ENCODE assay signal across 10 cellular contexts in the genomic region with DNA sequence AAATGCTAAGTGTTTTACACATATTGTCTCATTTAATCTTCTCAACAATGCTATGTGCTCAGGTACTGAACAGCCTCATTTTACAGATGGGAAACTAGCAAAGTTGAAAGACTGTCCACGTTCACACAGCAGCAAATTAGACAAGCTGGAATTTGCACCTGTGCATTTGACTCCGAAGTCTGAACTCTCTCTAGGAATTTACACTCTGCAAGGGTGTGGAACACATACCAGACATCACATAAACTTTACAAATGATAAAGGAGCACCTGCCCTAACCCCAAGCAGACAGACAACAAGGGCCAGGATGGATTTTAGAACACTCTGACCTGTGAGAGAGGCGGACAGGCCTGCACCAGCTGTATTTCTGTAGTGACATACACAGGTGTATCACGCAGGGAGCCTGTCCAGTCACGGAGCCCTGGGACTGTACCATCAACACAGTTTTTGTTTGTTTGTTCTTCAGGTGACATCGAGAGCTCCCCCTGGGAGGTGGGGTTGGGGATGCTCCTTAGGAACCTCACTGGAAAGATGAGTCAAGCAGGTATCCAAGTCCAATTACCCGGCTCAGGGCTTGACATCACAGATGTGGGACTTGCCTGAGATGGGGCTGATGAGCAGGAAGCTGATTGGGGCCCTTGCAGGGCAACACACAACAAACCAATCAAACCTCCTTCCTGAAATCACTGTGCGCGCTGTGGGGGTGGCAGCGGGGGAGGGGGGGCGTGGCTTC. TPM values are rescaled to one million over a fixed set of nuclear protein-coding genes. Genes with fewer than 3 reads are reported as not detected.
A peak's percentile ranks its signal among the peaks of the same experiment; 100 is the strongest.
DNase-seq lines count a peak whose midpoint lies in the region; ATAC-seq and TF ChIP-seq lines count a peak whose summit lies in the region.
"Had no signal": no experiment of that assay in that cellular context is flagged by ENCODE, and none has a peak within 500 bp of the region (broad histone marks: within the 10 kb centered on the region; RNA-seq: fewer than 3 reads in every experiment).

No MANE protein-coding gene starts in this region.

- H3K4me1 ChIP-seq in CD8-positive, alpha-beta T cell (ENCODE audit: insufficient read depth, low read length): peaks cover 25% of the 10 kb centered on the region
- H3K4me1 ChIP-seq in Peyer's patch: no peaks in the 10 kb centered on the region
- peaks cover 11% of the 10 kb centered on the region for H3K4me1 ChIP-seq in effector memory CD4-positive, alpha-beta T cell (ENCODE audit: control insufficient read depth, insufficient read depth, low read length, poor library complexity, severe bottlenecking)
- no peaks in the 10 kb centered on the region for H3K4me1 ChIP-seq in left ventricle myocardium inferior
- no peaks in the 10 kb centered on the region for H3K4me1 ChIP-seq in gastroesophageal sphincter

- CTCF ChIA-PET in CD8-positive, alpha-beta T cell (lab: Charles Lee): interaction anchor here (1.4 to 1.8 kb wide), 3 partner anchors 54 to 92 kb away, joined by 4 to 6 read pairs (median 5); no protein-coding TSS in a partner anchor

- H3K27me3 Mint-ChIP-seq in CD8-positive, alpha-beta T cell (ENCODE audit: low read depth): no peaks in the 10 kb centered on the region

- H3K4me3 Mint-ChIP-seq in CD8-positive, alpha-beta T cell: peak overlapping the region; percentile 35

- H3K27ac ChIP-seq in CD8-positive, alpha-beta T cell (ENCODE audit: low read depth, low read length): no peak overlapping the region
- H3K27ac ChIP-seq in Peyer's patch: peak overlapping the region in 1 of 4 donors; percentile 28
- H3K27ac ChIP-seq in effector memory CD4-positive, alpha-beta T cell (ENCODE audit: insufficient read depth, low read length, poor library complexity, severe bottlenecking): no peak overlapping the region
- no peak overlapping the region for H3K27ac ChIP-seq in left ventricle myocardium inferior (replicated peaks)
- no peak overlapping the region for H3K27ac ChIP-seq in gastroesophageal sphincter
- H3K27ac ChIP-seq: neutrophil had no signal

- POLR2A ChIA-PET in CD8-positive, alpha-beta T cell (lab: Charles Lee): interaction anchor here (1.6 kb wide), 2 partner anchors 9 to 29 kb away, joined by 3 to 4 read pairs; no protein-coding TSS in a partner anchor

- H3K27me3 ChIP-seq in CD8-positive, alpha-beta T cell (ENCODE audit: insufficient read depth, low read length): no peaks in the 10 kb centered on the region
- no peaks in the 10 kb centered on the region for H3K27me3 ChIP-seq in Peyer's patch
- no peaks in the 10 kb centered on the region for H3K27me3 ChIP-seq in effector memory CD4-positive, alpha-beta T cell (replicated peaks; ENCODE audit: control insufficient read depth, insufficient read depth, low read length, poor library complexity, severe bottlenecking)
- H3K27me3 ChIP-seq in left ventricle myocardium inferior (ENCODE audit: low read depth): peaks cover 55% of the 10 kb centered on the region
- peaks cover 6% of the 10 kb centered on the region for H3K27me3 ChIP-seq in gastroesophageal sphincter
- H3K27me3 ChIP-seq: neutrophil had no signal

- 73 to 93% methylated on average over 3 to 6 of the region's 11 CpGs for WGBS in gastroesophageal sphincter (ENCODE audit: low coverage in 1 of 2), 2 donors

- no peak for TF ChIP-seq CTCF in CD8-positive, alpha-beta T cell (IDR thresholded peaks at IDR 0.05)
- TF ChIP-seq CTCF in Peyer's patch (IDR thresholded peaks at IDR 0.05) (no peak), left ventricle myocardium inferior (IDR thresholded peaks at IDR 0.05; ENCODE audit: borderline replicate concordance) (no peak), gastroesophageal sphincter (IDR thresholded peaks at IDR 0.05) (no peak)

- peak overlapping the region; percentile 30 for H3K27ac Mint-ChIP-seq in CD8-positive, alpha-beta T cell

- no peak for TF ChIP-seq EP300 in gastroesophageal sphincter (IDR thresholded peaks at IDR 0.05)

- no peaks in the 10 kb centered on the region for H3K9me3 Mint-ChIP-seq in CD8-positive, alpha-beta T cell

- TF ChIP-seq POLR2A in Peyer's patch (IDR thresholded peaks at IDR 0.05): no peak
- no peak for TF ChIP-seq POLR2A in gastroesophageal sphincter (IDR thresholded peaks at IDR 0.05)

- peak in 6 of 7 experiments; percentile 26 to 65 (median 38) for DNase-seq in CD8-positive, alpha-beta T cell
- peak in 2 of 3 donors; percentile 45 to 77 for DNase-seq in Peyer's patch
- DNase-seq in effector memory CD4-positive, alpha-beta T cell: peak in 2 of 3 donors; percentile 36 to 46
- no peak for DNase-seq in left ventricle myocardium inferior
- no peak for DNase-seq in head of caudate nucleus
- DNase-seq in NCI-H2227 treated with DMSO at 0.1 percent for 48 hours (lab: John Stamatoyannopoulos, UW): no peak
- DNase-seq: NCI-H524 had no signal

- ATAC-seq in CD8-positive, alpha-beta T cell: peak; percentile 94
- peak; percentile 60 for ATAC-seq in GM21717 (IDR thresholded peaks at IDR 0.05; ENCODE audit: unreplicated experiment)
- ATAC-seq in gastroesophageal sphincter: no peak

- H3K9me3 ChIP-seq in CD8-positive, alpha-beta T cell (ENCODE audit: low read length): no peaks in the 10 kb centered on the region
- H3K9me3 ChIP-seq in Peyer's patch (no peaks in the 10 kb centered on the region), left ventricle myocardium inferior (replicated peaks) (no peaks in the 10 kb centered on the region), gastroesophageal sphincter (no peaks in the 10 kb centered on the region)
- H3K9me3 ChIP-seq in effector memory CD4-positive, alpha-beta T cell (ENCODE audit: control insufficient read depth, low read length): no peaks in the 10 kb centered on the region
- H3K9me3 ChIP-seq: neutrophil had no signal

- H3K4me1 Mint-ChIP-seq in CD8-positive, alpha-beta T cell (ENCODE audit: low read depth): peaks cover 29% of the 10 kb centered on the region

- H3K4me3 ChIP-seq in CD8-positive, alpha-beta T cell (ENCODE audit: low read depth, low read length): peak overlapping the region; percentile 36
- H3K4me3 ChIP-seq in Peyer's patch (no peak overlapping the region), left ventricle myocardium inferior (no peak overlapping the region), gastroesophageal sphincter (no peak overlapping the region)
- no peak overlapping the region for H3K4me3 ChIP-seq in effector memory CD4-positive, alpha-beta T cell (ENCODE audit: insufficient read depth, low read depth, low read length, poor library complexity, severe bottlenecking)

- no peaks in the 10 kb centered on the region for H3K36me3 ChIP-seq in CD8-positive, alpha-beta T cell (ENCODE audit: insufficient read depth, low read length)
- H3K36me3 ChIP-seq in Peyer's patch (no peaks in the 10 kb centered on the region), left ventricle myocardium inferior (no peaks in the 10 kb centered on the region), gastroesophageal sphincter (no peaks in the 10 kb centered on the region)
- H3K36me3 ChIP-seq in effector memory CD4-positive, alpha-beta T cell (ENCODE audit: control insufficient read depth, insufficient read depth, low read length): no peaks in the 10 kb centered on the region

- intact Hi-C loops in CD8-positive, alpha-beta T cell (cut with DNase I, micrococcal nuclease): no loop called here
- intact Hi-C loops in left ventricle myocardium inferior (cut with micrococcal nuclease): no loop called here
- intact Hi-C loops in head of caudate nucleus (cut with DNase I): no loop called here

- H3K36me3 Mint-ChIP-seq in CD8-positive, alpha-beta T cell: no peaks in the 10 kb centered on the region

RNA-seq across cellular contexts. Expression of a gene that starts 31.0 kb away (rescaled TPM):
- 1 to 10 TPM; 1.5 to 1.9 TPM for total RNA-seq in CD8-positive, alpha-beta T cell
- 10 to 100 TPM; 11.9 to 74.3 (median 18.9) TPM for total RNA-seq in Peyer's patch
- 1.2 TPM for total RNA-seq in left ventricle myocardium inferior
- total RNA-seq in gastroesophageal sphincter: 1 to 10 TPM in 2 of 4 donors, under 1 TPM in 2; 0.31 to 1.9 (median 0.70) TPM

Comparison
In these comparisons a context has a peak if more than half of its experiments do, and no peak if none do; other contexts are left out.
1. DNase-seq: peak in CD8-positive, alpha-beta T cell (6 of 7), Peyer's patch (2 of 3) and effector memory CD4-positive, alpha-beta T cell (2 of 3); none in left ventricle myocardium inferior (single experiment), head of caudate nucleus (0 of 42) and NCI-H2227 treated with DMSO at 0.1 percent for 48 hours (single experiment).